In genomic region chrX:65098851-65099250, GRCh38 we compare ENCODE assay signal across 8 cellular contexts.
"Had no signal": no experiment of that assay in that cellular context is flagged by ENCODE, and none has a peak within 500 bp of the region (broad histone marks: within the 10 kb centered on the region; RNA-seq: fewer than 3 reads in every experiment).

No MANE protein-coding gene starts in this region.

- H3K4me3 ChIP-seq: GM12878 had no signal

- DNase-seq: GDM1, GF-D8 had no signal

- FAIRE-seq: G401.6, GM12878, GM12891, GM12892, GM18507, GM19239 had no signal

- ATAC-seq: GM12878 had no signal
